In genomic region chr4:158195297-158195696, GRCh38 we compare ENCODE assay signal across 12 cellular contexts. TPM values are rescaled to one million over a fixed set of nuclear protein-coding genes. Genes with fewer than 3 reads are reported as not detected.
A peak's percentile ranks its signal among the peaks of the same experiment; 100 is the strongest.
DNase-seq lines count a peak whose midpoint lies in the region; TF ChIP-seq lines count a peak whose summit lies in the region.
"Had no signal": no experiment of that assay in that cellular context is flagged by ENCODE, and none has a peak within 500 bp of the region (broad histone marks: within the 10 kb centered on the region; RNA-seq: fewer than 3 reads in every experiment).

No MANE protein-coding gene starts in this region.

- H3K27me3 ChIP-seq in neuronal stem cell (ENCODE audit: control insufficient read depth in 3 of 3, insufficient read depth in 3 of 3, low read depth in 1 of 3, low read length in 3 of 3): no peaks in the 10 kb centered on the region
- H3K27me3 ChIP-seq in tibial artery: no peaks in the 10 kb centered on the region
- H3K27me3 ChIP-seq in H7 (ENCODE audit: control insufficient read depth, insufficient read depth, low read length): no peaks in the 10 kb centered on the region

- H3K4me1 ChIP-seq in neuronal stem cell (ENCODE audit: control insufficient read depth in 2 of 2, insufficient read depth in 1 of 2, low read depth in 1 of 2, low read length in 2 of 2) (no peaks in the 10 kb centered on the region), tibial artery (peaks cover 0 to 36% (median 20%) of the 10 kb centered on the region in 4 donors)
- H3K4me1 ChIP-seq: BE2C had no signal

- no peak overlapping the region for H3K4me3 ChIP-seq in neuronal stem cell (ENCODE audit: low read length in 2 of 2)
- H3K4me3 ChIP-seq in tibial artery: no peak overlapping the region
- H3K4me3 ChIP-seq in H7 (ENCODE audit: insufficient read depth, low read depth, low read length): no peak overlapping the region

- H2BK15ac ChIP-seq in neuronal stem cell (ENCODE audit: low read length): no peak overlapping the region

- TF ChIP-seq CTCF in tibial artery (IDR thresholded peaks at IDR 0.05): no peak

- no peak overlapping the region for H3K23ac ChIP-seq in neuronal stem cell (ENCODE audit: low read depth, low read length, poor library complexity)

- H3K9me3 ChIP-seq in neuronal stem cell (replicated peaks in 1 of 2; ENCODE audit: control insufficient read depth in 2 of 2, insufficient read depth in 1 of 2, low read depth in 1 of 2, low read length in 2 of 2): no peaks in the 10 kb centered on the region
- H3K9me3 ChIP-seq in tibial artery: no peaks in the 10 kb centered on the region
- H3K9me3 ChIP-seq: BE2C had no signal

- no peak overlapping the region for H2BK5ac ChIP-seq in neuronal stem cell (ENCODE audit: low read length)

- H3K4me2 ChIP-seq in neuronal stem cell (ENCODE audit: insufficient read depth, low read length, poor library complexity, severe bottlenecking): no peak overlapping the region

- H4K8ac ChIP-seq in neuronal stem cell (ENCODE audit: low read depth, low read length): no peak overlapping the region

- no peak overlapping the region for H4K91ac ChIP-seq in neuronal stem cell (ENCODE audit: low read depth, low read length, poor library complexity)

- no peak overlapping the region for H3K9ac ChIP-seq in neuronal stem cell (ENCODE audit: low read depth, low read length, poor library complexity)

- no peak overlapping the region for H3K4ac ChIP-seq in neuronal stem cell (ENCODE audit: low read length)

- H2AK5ac ChIP-seq in neuronal stem cell (ENCODE audit: low read depth, low read length): no peak overlapping the region

- intact Hi-C loops in tibial artery (cut with DNase I; ENCODE audit: low total_unique reads): no loop called here

- no CpG with 5 or more reads among the region's 1 CpG for WGBS in neuronal stem cell (ENCODE audit: extremely low coverage in 2 of 2, insufficient read length in 2 of 2, insufficient replicate concordance in 1 of 2), 2 donors

- H2BK12ac ChIP-seq in neuronal stem cell (ENCODE audit: low read length): no peak overlapping the region

- H3K79me1 ChIP-seq in neuronal stem cell (ENCODE audit: low read depth, low read length): no peaks in the 10 kb centered on the region

- peak overlapping the region; percentile 71 for H3K27ac ChIP-seq in caudate nucleus (ENCODE audit: low read depth, low read length)
- no peak overlapping the region for H3K27ac ChIP-seq in neuronal stem cell (replicated peaks; ENCODE audit: low read length)
- H3K27ac ChIP-seq in tibial artery: peak overlapping the region; percentile 81 to 87
- H3K27ac ChIP-seq: C4-2B had no signal

- no peak overlapping the region for H2BK120ac ChIP-seq in neuronal stem cell (ENCODE audit: low read depth, low read length)

- no peaks in the 10 kb centered on the region for H3K36me3 ChIP-seq in neuronal stem cell (replicated peaks in 1 of 2; ENCODE audit: control insufficient read depth in 2 of 2, insufficient read depth in 2 of 2, low read length in 2 of 2)
- H3K36me3 ChIP-seq in tibial artery: peaks cover 0 to 4% (median 0%) of the 10 kb centered on the region in 3 donors
- H3K36me3 ChIP-seq in H7 (replicated peaks; ENCODE audit: control insufficient read depth, insufficient read depth, low read length): no peaks in the 10 kb centered on the region
- H3K36me3 ChIP-seq: BE2C had no signal

- no peak overlapping the region for H3K18ac ChIP-seq in neuronal stem cell (ENCODE audit: low read length)

- H3K14ac ChIP-seq in neuronal stem cell (ENCODE audit: low read length): no peak overlapping the region

- peak overlapping the region; percentile 68 for H2AFZ ChIP-seq in neuronal stem cell (ENCODE audit: low read length)

- DNase-seq in M059J (ENCODE audit: low read depth) (peak; percentile 17), caudate nucleus (lab: John Stamatoyannopoulos, UW) (no peak), neuronal stem cell (ENCODE audit: low spot score) (no peak), tibial artery (no peak), GF-D8 (lab: John Stamatoyannopoulos, UW) (no peak), H7 (no peak)
- no peak for DNase-seq in central memory CD4-positive, alpha-beta T cell
- DNase-seq: BE2C; CD4-positive, alpha-beta memory T cell; DMS79; EL had no signal

RNA-seq across cellular contexts. Expression of gene TMEM144, which starts 15.0 kb away (rescaled TPM):
- 3.3 TPM in 2 replicates for total RNA-seq in M059J (2014; rRNA removed; shearing (Covaris generic))
- 1.3 TPM for polyA plus RNA-seq in neuronal stem cell (2013, experiment 1 of 2)
- polyA plus RNA-seq in neuronal stem cell (2013, experiment 2 of 2): 1.3 TPM
- total RNA-seq in H7 (2014; rRNA removed; shearing (Covaris generic)): 5.2 and 7.1 TPM in 2 replicates
- polyA plus RNA-seq: CD4-positive, alpha-beta memory T cell had no signal

RNA-seq across cellular contexts. Expression of gene GASK1B, which starts 22.5 kb away (rescaled TPM):
- total RNA-seq in M059J (2014; rRNA removed; shearing (Covaris generic)): 2.5 and 4.4 TPM in 2 replicates
- polyA plus RNA-seq in neuronal stem cell (2013, experiment 1 of 2): 0.03 TPM
- 0.01 TPM for polyA plus RNA-seq in neuronal stem cell (2013, experiment 2 of 2)
- 0.07 and 0.42 TPM in 2 replicates for total RNA-seq in H7 (2014; rRNA removed; shearing (Covaris generic))
- polyA plus RNA-seq: CD4-positive, alpha-beta memory T cell had no signal
